In genomic region chr3:72395654-72396415, GRCh38 we compare ENCODE assay signal across 1 cellular context.
TF ChIP-seq lines count a peak whose summit lies in the region.

No MANE protein-coding gene starts in this region.

TF ChIP-seq in WTC11, 78 proteins besides CTCF, POLR2A, EP300 and RAD21 (continued from another document):
- no peak for TF ChIP-seq PRDM15 (CRISPR knock-in tag; IDR thresholded peaks at IDR 0.05)
- TF ChIP-seq STAT6 (CRISPR knock-in tag; conservative IDR thresholded peaks at IDR 0.05; ENCODE audit: low read depth) = no peak
- TF ChIP-seq ZNF396 (CRISPR knock-in tag; IDR thresholded peaks at IDR 0.05; ENCODE audit: borderline replicate concordance) = no peak
- no peak for TF ChIP-seq ZNF138 (CRISPR knock-in tag; conservative IDR thresholded peaks at IDR 0.05)
- TF ChIP-seq ERG (CRISPR knock-in tag; IDR thresholded peaks at IDR 0.05) = no peak
- TF ChIP-seq ZNF281 (CRISPR knock-in tag; IDR thresholded peaks at IDR 0.05) = no peak
- TF ChIP-seq GRHL2 (CRISPR knock-in tag; IDR thresholded peaks at IDR 0.05; ENCODE audit: insufficient replicate concordance, severe bottlenecking) = no peak
- TF ChIP-seq CBFB (CRISPR knock-in tag; IDR thresholded peaks at IDR 0.05; ENCODE audit: low read depth) = no peak
- TF ChIP-seq E2F5 (CRISPR knock-in tag; IDR thresholded peaks at IDR 0.05) = no peak
- TF ChIP-seq MAX (CRISPR knock-in tag; IDR thresholded peaks at IDR 0.05) = no peak
- TF ChIP-seq ZNF263 (CRISPR knock-in tag; IDR thresholded peaks at IDR 0.05; ENCODE audit: low read depth) = no peak
- no peak for TF ChIP-seq CREB1 (CRISPR knock-in tag; IDR thresholded peaks at IDR 0.05)
- no peak for TF ChIP-seq AR (CRISPR knock-in tag; IDR thresholded peaks at IDR 0.05)
- no peak for TF ChIP-seq ZNF512 (CRISPR knock-in tag; IDR thresholded peaks at IDR 0.05; ENCODE audit: borderline replicate concordance)
